In the genomic region with DNA sequence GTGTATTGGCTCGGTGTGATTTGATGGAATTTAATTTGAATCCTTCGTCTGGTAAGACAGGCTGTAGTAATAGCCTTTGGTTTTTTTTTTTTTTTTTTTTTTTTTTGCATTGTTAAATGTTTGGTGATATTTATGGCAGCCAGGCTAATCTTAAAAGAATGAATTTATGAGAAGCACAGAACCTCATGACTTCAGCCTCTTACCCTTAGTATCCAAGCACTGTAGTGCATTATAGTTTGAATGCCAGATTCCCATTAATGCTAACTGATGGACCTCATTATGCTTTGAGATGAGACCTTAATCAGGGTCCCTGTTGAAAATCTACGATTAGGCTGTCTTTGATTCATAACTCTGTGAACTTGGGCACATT, we compare ENCODE assay signal across 28 cellular contexts.
"Had no signal": no experiment of that assay in that cellular context is flagged by ENCODE, and none has a peak within 500 bp of the region (broad histone marks: within the 10 kb centered on the region; RNA-seq: fewer than 3 reads in every experiment).

No MANE protein-coding gene starts in this region.

- H3K4me3 ChIP-seq: adrenal gland, psoas muscle, stomach, suprapubic skin, transverse colon had no signal

- H3K27me3 ChIP-seq: adrenal gland, esophagus muscularis mucosa, stomach, suprapubic skin, transverse colon had no signal

- H3K9ac ChIP-seq: parathyroid adenoma had no signal

- H3K36me3 ChIP-seq: adrenal gland, suprapubic skin, transverse colon, WERI-Rb-1 had no signal

- ATAC-seq: activated CD4-positive, CD25-positive, alpha-beta regulatory T cell treated with anti-CD3 and anti-CD28 coated beads, Interleukin-2, amount 50 U/mL, for 24 hours; foreskin keratinocyte; right cardiac atrium; stimulated activated naive B cell treated with anti-CD40 and anti-IgM and Interleukin-4, amounts not matched to agents 10 μg/mL and 1 μg/mL and 100 μg/mL, for 72 hours had no signal

- H3K9me3 ChIP-seq: adrenal gland, esophagus muscularis mucosa, psoas muscle, stomach, suprapubic skin, transverse colon had no signal

- H3K27ac ChIP-seq: adrenal gland, foreskin keratinocyte, parathyroid adenoma, psoas muscle, stomach, suprapubic skin, transverse colon, WERI-Rb-1 had no signal

- DNase-seq: activated CD4-positive, alpha-beta T cell treated with anti-CD3 and anti-CD28 coated beads for 48 hours; activated CD4-positive, alpha-beta T cell treated with anti-CD3 and anti-CD28 coated beads, Interleukin-2, amount 50 U/mL, for 48 hours; activated CD8-positive, alpha-beta memory T cell treated with anti-CD3 and anti-CD28 coated beads for 24 hours; activated effector memory CD4-positive, alpha-beta T cell treated with Interleukin-2 at 50 U/mL for 16 hours; activated naive CD4-positive, alpha-beta T cell treated with anti-CD3 and anti-CD28 coated beads for 36 hours; activated naive CD8-positive, alpha-beta T cell treated with anti-CD3 and anti-CD28 coated beads for 36 hours; adrenal gland; central memory CD4-positive, alpha-beta T cell; endodermal cell; foreskin keratinocyte; kidney glomerular epithelial cell; mammary epithelial cell; naive B cell; occipital lobe; psoas muscle; right cardiac atrium; stimulated activated CD4-positive, alpha-beta T cell treated with anti-CD3 and anti-CD28 coated beads, Interleukin-15, amount 100 ng/mL, for 24 hours; stimulated activated CD4-positive, alpha-beta T cell treated with anti-CD3 and anti-CD28 coated beads, Interleukin-2, amount 100 ng/mL, for 24 hours; stimulated activated naive B cell treated with anti-CD40 and anti-IgM and Interleukin-4, amounts not matched to agents 10 μg/mL and 1 μg/mL and 100 μg/mL, for 72 hours; stomach; T-helper 1 cell; T-helper 9 cell; transverse colon; WERI-Rb-1 had no signal

- H3K4me1 ChIP-seq: foreskin keratinocyte, transverse colon had no signal

- H2AFZ ChIP-seq: parathyroid adenoma had no signal
